In genomic region chr9:88951143-88951542, GRCh38 we compare ENCODE assay signal across 16 cellular contexts. TPM values are rescaled to one million over a fixed set of nuclear protein-coding genes. Genes with fewer than 3 reads are reported as not detected.
A peak's percentile ranks its signal among the peaks of the same experiment; 100 is the strongest.
DNase-seq lines count a peak whose midpoint lies in the region; ATAC-seq and TF ChIP-seq lines count a peak whose summit lies in the region.
"Had no signal": no experiment of that assay in that cellular context is flagged by ENCODE, and none has a peak within 500 bp of the region (broad histone marks: within the 10 kb centered on the region; RNA-seq: fewer than 3 reads in every experiment).

No MANE protein-coding gene starts in this region.

- H3K4me1 ChIP-seq in SJSA1 (replicated peaks) (peaks cover 57% of the 10 kb centered on the region), gastroesophageal sphincter (peaks cover 9 to 76% (median 21%) of the 10 kb centered on the region in 3 donors), smooth muscle cell (ENCODE audit: low read depth) (peaks cover 14% of the 10 kb centered on the region)

- no peak overlapping the region for H3K4me3 ChIP-seq in SJSA1
- H3K4me3 ChIP-seq in gastroesophageal sphincter: no peak overlapping the region
- H3K4me3 ChIP-seq in smooth muscle cell: no peak overlapping the region

- no peaks in the 10 kb centered on the region for H3F3A ChIP-seq in smooth muscle cell (ENCODE audit: low read depth)

- no peak for TF ChIP-seq EP300 in gastroesophageal sphincter (IDR thresholded peaks at IDR 0.05)

- H3K36me3 ChIP-seq in SJSA1 (no peaks in the 10 kb centered on the region), gastroesophageal sphincter (no peaks in the 10 kb centered on the region), smooth muscle cell (ENCODE audit: low read depth) (no peaks in the 10 kb centered on the region)

- ATAC-seq in activated CD8-positive, alpha-beta memory T cell treated with anti-CD3 and anti-CD28 coated beads, Interleukin-2, amount 10 ng/mL, durations not matched to agents 7 days and 5 days: no peak
- no peak for ATAC-seq in gastroesophageal sphincter

- no peak overlapping the region for H3K9ac ChIP-seq in smooth muscle cell (ENCODE audit: low read depth)

- H3K79me2 ChIP-seq in smooth muscle cell (ENCODE audit: low read depth): no peaks in the 10 kb centered on the region

- H3K27ac ChIP-seq in SJSA1: peak overlapping the region; percentile 39
- peak overlapping the region; percentile 70 to 85 (median 82) for H3K27ac ChIP-seq in gastroesophageal sphincter
- H3K27ac ChIP-seq in smooth muscle cell (ENCODE audit: low read depth): no peak overlapping the region
- H3K27ac ChIP-seq: 22Rv1, C4-2B had no signal

- H4K20me1 ChIP-seq in smooth muscle cell (ENCODE audit: low read depth): no peaks in the 10 kb centered on the region

- no peak overlapping the region for H3K27ac Mint-ChIP-seq in activated CD8-positive, alpha-beta memory T cell treated with anti-CD3 and anti-CD28 coated beads, Interleukin-2, amount 10 ng/mL, durations not matched to agents 7 days and 5 days
- no peak overlapping the region for H3K27ac Mint-ChIP-seq in activated naive CD4-positive, alpha-beta T cell treated with anti-CD3 and anti-CD28 coated beads, Interleukin-2, amount 10 ng/mL, durations not matched to agents 7 days and 5 days
- H3K27ac Mint-ChIP-seq: IgD-negative memory B cell had no signal

- CTCF ChIA-PET in activated CD8-positive, alpha-beta memory T cell treated with anti-CD3 and anti-CD28 coated beads, Interleukin-2, amount 10 ng/mL, durations not matched to agents 7 days and 5 days (lab: Charles Lee): no interaction called here
- CTCF ChIA-PET in activated naive CD4-positive, alpha-beta T cell treated with anti-CD3 and anti-CD28 coated beads, Interleukin-2, amount 10 ng/mL, durations not matched to agents 7 days and 5 days (lab: Charles Lee): no interaction called here

- peak; percentile 19 for DNase-seq in activated CD8-positive, alpha-beta memory T cell treated with anti-CD3 and anti-CD28 coated beads, Interleukin-2, amount 10 ng/mL, durations not matched to agents 7 days and 5 days
- DNase-seq in activated CD8-positive, alpha-beta memory T cell treated with anti-CD3 and anti-CD28 coated beads for 24 hours: no peak
- DNase-seq in SJSA1 (ENCODE audit: low read depth in 1 of 2, low spot score in 2 of 2) (no peak), smooth muscle cell (lab: John Stamatoyannopoulos, UW; ENCODE audit: unreplicated experiment) (no peak), posterior vena cava (ENCODE audit: low spot score) (no peak), NOMO-1 treated with DMSO at 0.1 percent for 48 hours (lab: John Stamatoyannopoulos, UW; ENCODE audit: unreplicated experiment) (no peak)
- DNase-seq in activated naive CD4-positive, alpha-beta T cell treated with anti-CD3 and anti-CD28 coated beads, Interleukin-2, amount 10 ng/mL, durations not matched to agents 7 days and 5 days: no peak
- DNase-seq: COR-L47, H7, NCI-H1417 treated with DMSO at 0.1 percent for 48 hours, NCI-H2029, NCI-H510A treated with DMSO at 0.1 percent for 48 hours had no signal

- intact Hi-C loops in posterior vena cava (cut with DNase I): no loop called here

- TF ChIP-seq CTCF in gastroesophageal sphincter (IDR thresholded peaks at IDR 0.05) (no peak), smooth muscle cell (IDR thresholded peaks at IDR 0.05; ENCODE audit: borderline replicate concordance, insufficient read depth, poor library complexity, severe bottlenecking) (no peak)

- H3K27me3 ChIP-seq in SJSA1 (replicated peaks) (no peaks in the 10 kb centered on the region), gastroesophageal sphincter (no peaks in the 10 kb centered on the region), smooth muscle cell (ENCODE audit: low read depth) (no peaks in the 10 kb centered on the region)

- H3K4me1 Mint-ChIP-seq in activated CD8-positive, alpha-beta memory T cell treated with anti-CD3 and anti-CD28 coated beads, Interleukin-2, amount 10 ng/mL, durations not matched to agents 7 days and 5 days: peaks cover 6% of the 10 kb centered on the region
- peaks cover 6% of the 10 kb centered on the region for H3K4me1 Mint-ChIP-seq in activated naive CD4-positive, alpha-beta T cell treated with anti-CD3 and anti-CD28 coated beads, Interleukin-2, amount 10 ng/mL, durations not matched to agents 7 days and 5 days
- H3K4me1 Mint-ChIP-seq: IgD-negative memory B cell had no signal

- no peaks in the 10 kb centered on the region for H3K9me3 Mint-ChIP-seq in activated CD8-positive, alpha-beta memory T cell treated with anti-CD3 and anti-CD28 coated beads, Interleukin-2, amount 10 ng/mL, durations not matched to agents 7 days and 5 days (ENCODE audit: low read depth)
- H3K9me3 Mint-ChIP-seq in activated naive CD4-positive, alpha-beta T cell treated with anti-CD3 and anti-CD28 coated beads, Interleukin-2, amount 10 ng/mL, durations not matched to agents 7 days and 5 days: no peaks in the 10 kb centered on the region
- H3K9me3 Mint-ChIP-seq: IgD-negative memory B cell had no signal

- H3K36me3 Mint-ChIP-seq in activated CD8-positive, alpha-beta memory T cell treated with anti-CD3 and anti-CD28 coated beads, Interleukin-2, amount 10 ng/mL, durations not matched to agents 7 days and 5 days: no peaks in the 10 kb centered on the region
- H3K36me3 Mint-ChIP-seq in activated naive CD4-positive, alpha-beta T cell treated with anti-CD3 and anti-CD28 coated beads, Interleukin-2, amount 10 ng/mL, durations not matched to agents 7 days and 5 days: no peaks in the 10 kb centered on the region
- H3K36me3 Mint-ChIP-seq: IgD-negative memory B cell had no signal

- H2AFZ ChIP-seq in smooth muscle cell (ENCODE audit: low read depth): no peak overlapping the region

- H3K4me2 ChIP-seq in smooth muscle cell: peak overlapping the region; percentile 34

- no peaks in the 10 kb centered on the region for H3K9me3 ChIP-seq in SJSA1 (replicated peaks)
- H3K9me3 ChIP-seq in gastroesophageal sphincter: no peaks in the 10 kb centered on the region
- no peaks in the 10 kb centered on the region for H3K9me3 ChIP-seq in smooth muscle cell (replicated peaks; ENCODE audit: low read depth)

- no peak for TF ChIP-seq POLR2A in gastroesophageal sphincter (IDR thresholded peaks at IDR 0.05)

- 71 to 100% methylated on average over 1 of the region's 1 CpG for WGBS in gastroesophageal sphincter (ENCODE audit: low coverage in 1 of 2), 2 donors
- WGBS in smooth muscle cell (ENCODE audit: low lambda C conversion rate): 85% methylated on average over 1 of the region's 1 CpG

- H3K27me3 Mint-ChIP-seq in activated CD8-positive, alpha-beta memory T cell treated with anti-CD3 and anti-CD28 coated beads, Interleukin-2, amount 10 ng/mL, durations not matched to agents 7 days and 5 days: peaks cover 19% of the 10 kb centered on the region
- peaks cover 30% of the 10 kb centered on the region for H3K27me3 Mint-ChIP-seq in activated naive CD4-positive, alpha-beta T cell treated with anti-CD3 and anti-CD28 coated beads, Interleukin-2, amount 10 ng/mL, durations not matched to agents 7 days and 5 days

- H3K4me3 Mint-ChIP-seq in activated CD8-positive, alpha-beta memory T cell treated with anti-CD3 and anti-CD28 coated beads, Interleukin-2, amount 10 ng/mL, durations not matched to agents 7 days and 5 days: no peak overlapping the region
- H3K4me3 Mint-ChIP-seq in activated naive CD4-positive, alpha-beta T cell treated with anti-CD3 and anti-CD28 coated beads, Interleukin-2, amount 10 ng/mL, durations not matched to agents 7 days and 5 days: no peak overlapping the region
- H3K4me3 Mint-ChIP-seq: IgD-negative memory B cell had no signal

RNA-seq across cellular contexts. Expression of gene S1PR3, which starts 40.1 kb away (rescaled TPM):
- under 1 TPM; 0.05 to 0.06 TPM for total RNA-seq in activated CD8-positive, alpha-beta memory T cell treated with anti-CD3 and anti-CD28 coated beads, Interleukin-2, amount 10 ng/mL, durations not matched to agents 7 days and 5 days
- 12.5 and 25.8 TPM in 2 replicates for total RNA-seq in SJSA1 (2014; rRNA removed; shearing (Covaris generic))
- 100 to 1,000 TPM in 3 of 4 donors, 10 to 100 TPM in 1; 77.9 to 351 (median 167) TPM for total RNA-seq in gastroesophageal sphincter
- total RNA-seq in smooth muscle cell: 245 and 246 TPM in 2 replicates
- polyA plus RNA-seq in smooth muscle cell: 123 and 184 TPM in 2 replicates
- total RNA-seq in posterior vena cava: 100 to 1,000 TPM in 1 of 2 donors, 10 to 100 TPM in 1; 90.5 to 208 TPM
- polyA plus RNA-seq: IgD-negative memory B cell had no signal

Comparison
In these comparisons a context has a peak if more than half of its experiments do, and no peak if none do; other contexts are left out.
1. RNA of gene S1PR3, which starts 40.1 kb away (total RNA-seq): 245 to 246 TPM in smooth muscle cell, 90.5 to 208 TPM in posterior vena cava, 77.9 to 351 TPM in gastroesophageal sphincter and 12.5 to 25.8 TPM in SJSA1; 0.05 to 0.06 TPM in activated CD8-positive, alpha-beta memory T cell treated with anti-CD3 and anti-CD28 coated beads, Interleukin-2, amount 10 ng/mL, durations not matched to agents 7 days and 5 days; every median in the first group is over 10 times any median in the second.